In genomic region chr14:103057028-103057371, GRCh38 we compare ENCODE assay signal across 8 cellular contexts. TPM values are rescaled to one million over a fixed set of nuclear protein-coding genes. Genes with fewer than 3 reads are reported as not detected.
DNase-seq lines count a peak whose midpoint lies in the region; ATAC-seq and TF ChIP-seq lines count a peak whose summit lies in the region.

No MANE protein-coding gene starts in this region.

- no peak overlapping the region for H3K27ac Mint-ChIP-seq in effector memory CD8-positive, alpha-beta T cell
- H3K27ac Mint-ChIP-seq in naive B cell: peak overlapping the region in 1 of 6 donors; percentile 86

- no peak for TF ChIP-seq EP300 in Ishikawa (IDR thresholded peaks at IDR 0.05; ENCODE audit: borderline replicate concordance)

- no peak for TF ChIP-seq RAD21 in Ishikawa (IDR thresholded peaks at IDR 0.05; ENCODE audit: low read depth)

- no peaks in the 10 kb centered on the region for H3K9me3 Mint-ChIP-seq in effector memory CD8-positive, alpha-beta T cell
- H3K9me3 Mint-ChIP-seq in naive B cell: no peaks in the 10 kb centered on the region

- H3K36me3 Mint-ChIP-seq in effector memory CD8-positive, alpha-beta T cell (ENCODE audit: insufficient read depth): no peaks in the 10 kb centered on the region
- no peaks in the 10 kb centered on the region for H3K36me3 Mint-ChIP-seq in naive B cell

- no peak for DNase-seq in effector memory CD8-positive, alpha-beta T cell
- DNase-seq in naive B cell (no peak), occipital lobe (lab: John Stamatoyannopoulos, UW) (no peak), dedifferentiated amniotic fluid mesenchymal stem cell (ENCODE audit: extremely low spot score) (no peak), T1000 (lab: John Stamatoyannopoulos, UW) (no peak), NCI-H2227 (lab: John Stamatoyannopoulos, UW; ENCODE audit: unreplicated experiment) (no peak)

- ATAC-seq in GM18867 (IDR thresholded peaks at IDR 0.05; ENCODE audit: unreplicated experiment) (peak; percentile 32), naive B cell (ENCODE audit: low read depth in 2 of 2) (peak; percentile 10 to 28)
- peak; percentile 19 for ATAC-seq in effector memory CD8-positive, alpha-beta T cell (replicated peaks)

- H3K4me3 Mint-ChIP-seq in effector memory CD8-positive, alpha-beta T cell: no peak overlapping the region
- H3K4me3 Mint-ChIP-seq in naive B cell: peak overlapping the region in 7 of 8 donors; percentile 76 to 94 (median 82)

- peaks cover 44 to 59% of the 10 kb centered on the region in 2 donors for H3K27me3 Mint-ChIP-seq in effector memory CD8-positive, alpha-beta T cell
- H3K27me3 Mint-ChIP-seq in naive B cell: peaks cover 0 to 9% (median 0%) of the 10 kb centered on the region in 3 donors

- H3K4me1 Mint-ChIP-seq in effector memory CD8-positive, alpha-beta T cell (ENCODE audit: low read depth in 2 of 2): peaks cover 2 to 13% of the 10 kb centered on the region in 2 donors
- H3K4me1 Mint-ChIP-seq in naive B cell: peaks cover 11 to 34% (median 31%) of the 10 kb centered on the region in 3 donors

TF ChIP-seq in Ishikawa, 13 proteins besides CTCF, POLR2A, EP300 and RAD21:
- TF ChIP-seq TAF1 (IDR thresholded peaks at IDR 0.05; ENCODE audit: low read depth): no peak
- TF ChIP-seq REST (IDR thresholded peaks at IDR 0.05; ENCODE audit: low read depth): no peak
- TF ChIP-seq YY1 (IDR thresholded peaks at IDR 0.05; ENCODE audit: low read depth): peak; percentile 73

RNA-seq across cellular contexts. Expression of gene CDC42BPB, which starts 0.3 kb away (rescaled TPM):
- polyA plus RNA-seq in naive B cell (ENCODE audit: low read depth in 6 of 6): 1 to 10 TPM in 2 of 6 donors, under 1 TPM in 3, not detected in 1; 0.81 to 2.7 (median 0.97) TPM
- 76.4 TPM for total RNA-seq in occipital lobe

RNA-seq across cellular contexts. Expression of gene LBHD2, which starts 27.0 kb away (rescaled TPM):
- polyA plus RNA-seq in naive B cell (ENCODE audit: low read depth in 6 of 6): not detected
- total RNA-seq in occipital lobe: not detected

RNA-seq across cellular contexts. Expression of gene EXOC3L4, which starts 37.5 kb away (rescaled TPM):
- polyA plus RNA-seq in naive B cell (ENCODE audit: low read depth in 6 of 6): not detected
- 1.1 TPM for total RNA-seq in occipital lobe

Comparison
In these comparisons a context has a peak if more than half of its experiments do, and no peak if none do; other contexts are left out.
1. H3K4me3 Mint-ChIP-seq: peak in naive B cell (7 of 8); none in effector memory CD8-positive, alpha-beta T cell (0 of 2).
2. Peak in every context shown above with its lines, with median percentiles within 50 percentile points of each other: ATAC-seq.